Comparison of ENCODE assay signal across 8 cellular contexts in genomic region chr17:26885244-26885970, GRCh38.
DNase-seq lines count a peak whose midpoint lies in the region; ATAC-seq and TF ChIP-seq lines count a peak whose summit lies in the region.
"Not testable (repeated sequence)": the region's sequence is repeated elsewhere in the genome, so short reads cannot be mapped to it uniquely, and the experiment has no call there.

No MANE protein-coding gene starts in this region.

- H3K27ac Mint-ChIP-seq in T-helper 17 cell; activated CD8-positive, alpha-beta memory T cell treated with anti-CD3 and anti-CD28 coated beads, Interleukin-2, amount 10 ng/mL, durations not matched to agents 7 days and 5 days: not testable (repeated sequence)

- not testable (repeated sequence) for H3K9me3 ChIP-seq in T-helper 17 cell (ENCODE audit: control insufficient read depth, low read length, poor library complexity, severe bottlenecking); mucosa of descending colon; gastrocnemius medialis; thoracic aorta

- H3K4me3 Mint-ChIP-seq in T-helper 17 cell; activated CD8-positive, alpha-beta memory T cell treated with anti-CD3 and anti-CD28 coated beads, Interleukin-2, amount 10 ng/mL, durations not matched to agents 7 days and 5 days: not testable (repeated sequence)

- TF ChIP-seq CTCF in mucosa of descending colon (IDR thresholded peaks at IDR 0.05); thoracic aorta (IDR thresholded peaks at IDR 0.05): not testable (repeated sequence)
- peak in 1 of 5 experiments; percentile 14 for TF ChIP-seq CTCF in gastrocnemius medialis (IDR thresholded peaks at IDR 0.05 in 4 of 5, conservative IDR thresholded peaks at IDR 0.05 in 1 of 5)

- not testable (repeated sequence) for H3K4me3 ChIP-seq in mucosa of descending colon, gastrocnemius medialis, thoracic aorta

- intact Hi-C loops in Right ventricle myocardium inferior (cut with DNase I); mucosa of descending colon (cut with DNase I, micrococcal nuclease); gastrocnemius medialis (cut with DNase I; ENCODE audit: low total_unique reads): not testable (repeated sequence)

- peak in 1 of 2 donors; percentile 25 for TF ChIP-seq POLR2A in gastrocnemius medialis (IDR thresholded peaks at IDR 0.05)

- H3K9me3 Mint-ChIP-seq in activated CD8-positive, alpha-beta memory T cell treated with anti-CD3 and anti-CD28 coated beads, Interleukin-2, amount 10 ng/mL, durations not matched to agents 7 days and 5 days (ENCODE audit: low read depth) = not testable (repeated sequence)

- CTCF ChIA-PET in activated CD8-positive, alpha-beta memory T cell treated with anti-CD3 and anti-CD28 coated beads, Interleukin-2, amount 10 ng/mL, durations not matched to agents 7 days and 5 days (lab: Charles Lee) = interaction anchor here (0.7 to 1.2 kb wide), 3 partner anchors 265 to 965 kb away, joined by 3 to 9 read pairs (median 4); no protein-coding TSS in a partner anchor

- DNase-seq in T-helper 17 cell (peak in 1 of 3 donors; percentile 37), mucosa of descending colon (peak in 1 of 3 donors; percentile 5), gastrocnemius medialis (peak; percentile 1 to 6)
- DNase-seq in activated CD8-positive, alpha-beta memory T cell treated with anti-CD3 and anti-CD28 coated beads, Interleukin-2, amount 10 ng/mL, durations not matched to agents 7 days and 5 days = peak; percentile 43
- peak; percentile 30 for DNase-seq in activated naive CD8-positive, alpha-beta T cell treated with anti-CD3 and anti-CD28 coated beads, Interleukin-2, amount 50 U/mL, for 16 hours (ENCODE audit: low read depth, low spot score)
- not testable (repeated sequence) for DNase-seq in Right ventricle myocardium inferior (ENCODE audit: missing footprints); thoracic aorta (ENCODE audit: low spot score)

- not testable (repeated sequence) for H3K36me3 ChIP-seq in mucosa of descending colon (ENCODE audit: low read depth); gastrocnemius medialis; thoracic aorta

- H3K4me1 Mint-ChIP-seq in T-helper 17 cell; activated CD8-positive, alpha-beta memory T cell treated with anti-CD3 and anti-CD28 coated beads, Interleukin-2, amount 10 ng/mL, durations not matched to agents 7 days and 5 days: not testable (repeated sequence)

- H3K4me1 ChIP-seq in mucosa of descending colon (ENCODE audit: low read depth); gastrocnemius medialis; thoracic aorta (ENCODE audit: control insufficient read depth in 1 of 2, low read depth in 2 of 2): not testable (repeated sequence)

- in situ Hi-C loops in gastrocnemius medialis (cut with MboI; ENCODE audit: low sequenced_read_pairs in 4 of 4) = not testable (repeated sequence)

- not testable (repeated sequence) for H3K27me3 Mint-ChIP-seq in T-helper 17 cell; activated CD8-positive, alpha-beta memory T cell treated with anti-CD3 and anti-CD28 coated beads, Interleukin-2, amount 10 ng/mL, durations not matched to agents 7 days and 5 days

- H3K27ac ChIP-seq in gastrocnemius medialis, thoracic aorta: not testable (repeated sequence)

- not testable (repeated sequence) for H3K27me3 ChIP-seq in gastrocnemius medialis; thoracic aorta (replicated peaks; ENCODE audit: insufficient read depth)

- H3K36me3 Mint-ChIP-seq in T-helper 17 cell (ENCODE audit: low read depth); activated CD8-positive, alpha-beta memory T cell treated with anti-CD3 and anti-CD28 coated beads, Interleukin-2, amount 10 ng/mL, durations not matched to agents 7 days and 5 days: not testable (repeated sequence)

- ATAC-seq in GM18502 (IDR thresholded peaks at IDR 0.05; ENCODE audit: poor library complexity, unreplicated experiment) (peak; percentile 35), T-helper 17 cell (peak; percentile 24), Right ventricle myocardium inferior (peak; percentile 40), mucosa of descending colon (peak; percentile 32), gastrocnemius medialis (peak; percentile 5 to 17), thoracic aorta (ENCODE audit: insufficient number of reproducible peaks, low FRiP score, low read depth) (peak; percentile 9)
- ATAC-seq in activated CD8-positive, alpha-beta memory T cell treated with anti-CD3 and anti-CD28 coated beads, Interleukin-2, amount 10 ng/mL, durations not matched to agents 7 days and 5 days = peak; percentile 24
